ENCODE assay signal across 1 cellular context in the genomic region with DNA sequence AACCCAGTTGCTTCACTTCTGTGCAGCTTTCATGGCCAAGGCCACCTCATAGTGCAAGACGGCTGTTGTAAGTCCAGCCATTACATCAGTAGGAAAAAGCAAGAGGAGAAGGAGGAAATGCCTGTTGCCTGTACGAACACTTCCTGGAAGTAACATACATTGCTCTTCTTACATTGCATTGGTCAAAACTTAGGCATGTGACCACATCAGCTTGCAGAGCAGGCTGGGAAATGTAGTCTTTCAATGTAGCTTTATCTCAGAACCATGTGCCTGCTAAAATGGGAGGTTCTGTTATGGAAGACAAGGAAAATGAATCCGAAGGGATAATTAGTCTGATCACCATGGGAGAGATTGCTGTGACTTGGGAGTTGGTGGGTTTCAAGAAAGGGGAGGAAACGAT.
TF ChIP-seq lines count a peak whose summit lies in the region.

No MANE protein-coding gene starts in this region.

TF ChIP-seq in K562, 482 proteins besides CTCF, POLR2A, EP300 and RAD21 (continued from another document and continues in another):
- TF ChIP-seq, protein P1, sequence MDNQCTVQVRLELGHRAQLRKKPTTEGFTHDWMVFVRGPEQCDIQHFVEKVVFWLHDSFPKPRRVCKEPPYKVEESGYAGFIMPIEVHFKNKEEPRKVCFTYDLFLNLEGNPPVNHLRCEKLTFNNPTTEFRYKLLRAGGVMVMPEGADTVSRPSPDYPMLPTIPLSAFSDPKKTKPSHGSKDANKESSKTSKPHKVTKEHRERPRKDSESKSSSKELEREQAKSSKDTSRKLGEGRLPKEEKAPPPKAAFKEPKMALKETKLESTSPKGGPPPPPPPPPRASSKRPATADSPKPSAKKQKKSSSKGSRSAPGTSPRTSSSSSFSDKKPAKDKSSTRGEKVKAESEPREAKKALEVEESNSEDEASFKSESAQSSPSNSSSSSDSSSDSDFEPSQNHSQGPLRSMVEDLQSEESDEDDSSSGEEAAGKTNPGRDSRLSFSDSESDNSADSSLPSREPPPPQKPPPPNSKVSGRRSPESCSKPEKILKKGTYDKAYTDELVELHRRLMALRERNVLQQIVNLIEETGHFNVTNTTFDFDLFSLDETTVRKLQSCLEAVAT (IDR thresholded peaks at IDR 0.05), result no peak; a peak in 1 of 4 replicates
- no peak for TF ChIP-seq MTA1 (IDR thresholded peaks at IDR 0.05; ENCODE audit: borderline replicate concordance)
- TF ChIP-seq MED1 (CRISPR knock-in tag; IDR thresholded peaks at IDR 0.05; ENCODE audit: borderline replicate concordance), result no peak
- TF ChIP-seq KDM1A (IDR thresholded peaks at IDR 0.05), result no peak
- TF ChIP-seq, protein P2, sequence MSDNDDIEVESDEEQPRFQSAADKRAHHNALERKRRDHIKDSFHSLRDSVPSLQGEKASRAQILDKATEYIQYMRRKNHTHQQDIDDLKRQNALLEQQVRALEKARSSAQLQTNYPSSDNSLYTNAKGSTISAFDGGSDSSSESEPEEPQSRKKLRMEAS (CRISPR knock-in tag; IDR thresholded peaks at IDR 0.05), result 0 out of 2 replicates have a peak, but pooled peaks have one; percentile 16
- TF ChIP-seq CBX8 (IDR thresholded peaks at IDR 0.05; ENCODE audit: borderline replicate concordance, extremely low read depth, low read depth, low read length, poor library complexity, severe bottlenecking), result no peak
- no peak for TF ChIP-seq MTF1 (CRISPR knock-in tag; IDR thresholded peaks at IDR 0.05; ENCODE audit: borderline replicate concordance)
- peak; percentile 74 for TF ChIP-seq PHF20 (IDR thresholded peaks at IDR 0.05; ENCODE audit: partially characterized antibody)
- TF ChIP-seq, protein P3, sequence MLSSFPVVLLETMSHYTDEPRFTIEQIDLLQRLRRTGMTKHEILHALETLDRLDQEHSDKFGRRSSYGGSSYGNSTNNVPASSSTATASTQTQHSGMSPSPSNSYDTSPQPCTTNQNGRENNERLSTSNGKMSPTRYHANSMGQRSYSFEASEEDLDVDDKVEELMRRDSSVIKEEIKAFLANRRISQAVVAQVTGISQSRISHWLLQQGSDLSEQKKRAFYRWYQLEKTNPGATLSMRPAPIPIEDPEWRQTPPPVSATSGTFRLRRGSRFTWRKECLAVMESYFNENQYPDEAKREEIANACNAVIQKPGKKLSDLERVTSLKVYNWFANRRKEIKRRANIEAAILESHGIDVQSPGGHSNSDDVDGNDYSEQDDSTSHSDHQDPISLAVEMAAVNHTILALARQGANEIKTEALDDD (IDR thresholded peaks at IDR 0.05), result no peak
- TF ChIP-seq, protein P4, sequence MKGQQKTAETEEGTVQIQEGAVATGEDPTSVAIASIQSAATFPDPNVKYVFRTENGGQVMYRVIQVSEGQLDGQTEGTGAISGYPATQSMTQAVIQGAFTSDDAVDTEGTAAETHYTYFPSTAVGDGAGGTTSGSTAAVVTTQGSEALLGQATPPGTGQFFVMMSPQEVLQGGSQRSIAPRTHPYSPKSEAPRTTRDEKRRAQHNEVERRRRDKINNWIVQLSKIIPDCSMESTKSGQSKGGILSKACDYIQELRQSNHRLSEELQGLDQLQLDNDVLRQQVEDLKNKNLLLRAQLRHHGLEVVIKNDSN (CRISPR knock-in tag; IDR thresholded peaks at IDR 0.05), result peak; percentile 99
- TF ChIP-seq, protein P5, sequence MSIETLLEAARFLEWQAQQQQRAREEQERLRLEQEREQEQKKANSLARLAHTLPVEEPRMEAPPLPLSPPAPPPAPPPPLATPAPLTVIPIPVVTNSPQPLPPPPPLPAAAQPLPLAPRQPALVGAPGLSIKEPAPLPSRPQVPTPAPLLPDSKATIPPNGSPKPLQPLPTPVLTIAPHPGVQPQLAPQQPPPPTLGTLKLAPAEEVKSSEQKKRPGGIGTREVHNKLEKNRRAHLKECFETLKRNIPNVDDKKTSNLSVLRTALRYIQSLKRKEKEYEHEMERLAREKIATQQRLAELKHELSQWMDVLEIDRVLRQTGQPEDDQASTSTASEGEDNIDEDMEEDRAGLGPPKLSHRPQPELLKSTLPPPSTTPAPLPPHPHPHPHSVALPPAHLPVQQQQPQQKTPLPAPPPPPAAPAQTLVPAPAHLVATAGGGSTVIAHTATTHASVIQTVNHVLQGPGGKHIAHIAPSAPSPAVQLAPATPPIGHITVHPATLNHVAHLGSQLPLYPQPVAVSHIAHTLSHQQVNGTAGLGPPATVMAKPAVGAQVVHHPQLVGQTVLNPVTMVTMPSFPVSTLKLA (conservative IDR thresholded peaks at IDR 0.05), result peak in 1 of 2 experiments; percentile 76; a peak in 2 of 4 replicates
- TF ChIP-seq HDAC1 (IDR thresholded peaks at IDR 0.05), result no peak
- TF ChIP-seq, protein P6, sequence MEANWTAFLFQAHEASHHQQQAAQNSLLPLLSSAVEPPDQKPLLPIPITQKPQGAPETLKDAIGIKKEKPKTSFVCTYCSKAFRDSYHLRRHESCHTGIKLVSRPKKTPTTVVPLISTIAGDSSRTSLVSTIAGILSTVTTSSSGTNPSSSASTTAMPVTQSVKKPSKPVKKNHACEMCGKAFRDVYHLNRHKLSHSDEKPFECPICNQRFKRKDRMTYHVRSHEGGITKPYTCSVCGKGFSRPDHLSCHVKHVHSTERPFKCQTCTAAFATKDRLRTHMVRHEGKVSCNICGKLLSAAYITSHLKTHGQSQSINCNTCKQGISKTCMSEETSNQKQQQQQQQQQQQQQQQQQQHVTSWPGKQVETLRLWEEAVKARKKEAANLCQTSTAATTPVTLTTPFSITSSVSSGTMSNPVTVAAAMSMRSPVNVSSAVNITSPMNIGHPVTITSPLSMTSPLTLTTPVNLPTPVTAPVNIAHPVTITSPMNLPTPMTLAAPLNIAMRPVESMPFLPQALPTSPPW (CRISPR knock-in tag; IDR thresholded peaks at IDR 0.05), result no peak
- TF ChIP-seq CBFB (CRISPR knock-in tag; IDR thresholded peaks at IDR 0.05), result no peak
- no peak for TF ChIP-seq PRPF4 (IDR thresholded peaks at IDR 0.05; ENCODE audit: insufficient read depth, low read depth, low read length, poor library complexity, severe bottlenecking)
- no peak for TF ChIP-seq ZKSCAN3 (CRISPR knock-in tag; IDR thresholded peaks at IDR 0.05)
- TF ChIP-seq TEAD4 (IDR thresholded peaks at IDR 0.05; ENCODE audit: low read length), result peak; percentile 19; the same call in 1 of the 2 replicates
- no peak for TF ChIP-seq TEAD4 (CRISPR knock-in tag; IDR thresholded peaks at IDR 0.05; ENCODE audit: borderline replicate concordance)
- no peak for TF ChIP-seq ZNF644 (tag; IDR thresholded peaks at IDR 0.05; ENCODE audit: low read depth)
- TF ChIP-seq FOXK2 (conservative IDR thresholded peaks at IDR 0.05 in 1 of 2, IDR thresholded peaks at IDR 0.05 in 1 of 2; ENCODE audit: low read depth in 2 of 2), result peak in 1 of 2 experiments; percentile 61; a peak in 2 of 4 replicates
- peak; percentile 45; the same call in 1 of the 2 replicates for TF ChIP-seq ATF7 (IDR thresholded peaks at IDR 0.05)
- TF ChIP-seq ARNT (IDR thresholded peaks at IDR 0.05), result 0 out of 4 replicates have a peak, but pooled peaks of 1 of the 2 experiments have one; percentile 58
- TF ChIP-seq HCFC1 (IDR thresholded peaks at IDR 0.05; ENCODE audit: low read depth, low read length), result peak; percentile 95
- peak; percentile 89 to 90 for TF ChIP-seq SIX5 (IDR thresholded peaks at IDR 0.05; ENCODE audit: borderline replicate concordance in 1 of 2, insufficient read depth in 1 of 2, low read depth in 1 of 2, low read length in 2 of 2)
- TF ChIP-seq SREBF2 (CRISPR knock-in tag; IDR thresholded peaks at IDR 0.05), result no peak
- TF ChIP-seq ASH1L (IDR thresholded peaks at IDR 0.05; ENCODE audit: borderline replicate concordance, low read depth, partially characterized antibody), result peak; percentile 80
- TF ChIP-seq, protein P7, sequence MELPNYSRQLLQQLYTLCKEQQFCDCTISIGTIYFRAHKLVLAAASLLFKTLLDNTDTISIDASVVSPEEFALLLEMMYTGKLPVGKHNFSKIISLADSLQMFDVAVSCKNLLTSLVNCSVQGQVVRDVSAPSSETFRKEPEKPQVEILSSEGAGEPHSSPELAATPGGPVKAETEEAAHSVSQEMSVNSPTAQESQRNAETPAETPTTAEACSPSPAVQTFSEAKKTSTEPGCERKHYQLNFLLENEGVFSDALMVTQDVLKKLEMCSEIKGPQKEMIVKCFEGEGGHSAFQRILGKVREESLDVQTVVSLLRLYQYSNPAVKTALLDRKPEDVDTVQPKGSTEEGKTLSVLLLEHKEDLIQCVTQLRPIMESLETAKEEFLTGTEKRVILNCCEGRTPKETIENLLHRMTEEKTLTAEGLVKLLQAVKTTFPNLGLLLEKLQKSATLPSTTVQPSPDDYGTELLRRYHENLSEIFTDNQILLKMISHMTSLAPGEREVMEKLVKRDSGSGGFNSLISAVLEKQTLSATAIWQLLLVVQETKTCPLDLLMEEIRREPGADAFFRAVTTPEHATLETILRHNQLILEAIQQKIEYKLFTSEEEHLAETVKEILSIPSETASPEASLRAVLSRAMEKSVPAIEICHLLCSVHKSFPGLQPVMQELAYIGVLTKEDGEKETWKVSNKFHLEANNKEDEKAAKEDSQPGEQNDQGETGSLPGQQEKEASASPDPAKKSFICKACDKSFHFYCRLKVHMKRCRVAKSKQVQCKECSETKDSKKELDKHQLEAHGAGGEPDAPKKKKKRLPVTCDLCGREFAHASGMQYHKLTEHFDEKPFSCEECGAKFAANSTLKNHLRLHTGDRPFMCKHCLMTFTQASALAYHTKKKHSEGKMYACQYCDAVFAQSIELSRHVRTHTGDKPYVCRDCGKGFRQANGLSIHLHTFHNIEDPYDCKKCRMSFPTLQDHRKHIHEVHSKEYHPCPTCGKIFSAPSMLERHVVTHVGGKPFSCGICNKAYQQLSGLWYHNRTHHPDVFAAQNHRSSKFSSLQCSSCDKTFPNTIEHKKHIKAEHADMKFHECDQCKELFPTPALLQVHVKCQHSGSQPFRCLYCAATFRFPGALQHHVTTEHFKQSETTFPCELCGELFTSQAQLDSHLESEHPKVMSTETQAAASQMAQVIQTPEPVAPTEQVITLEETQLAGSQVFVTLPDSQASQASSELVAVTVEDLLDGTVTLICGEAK (IDR thresholded peaks at IDR 0.05), result peak; percentile 68
- TF ChIP-seq, protein P7 (CRISPR knock-in tag; IDR thresholded peaks at IDR 0.05), result no peak
- no peak for TF ChIP-seq SMAD1 (IDR thresholded peaks at IDR 0.05; ENCODE audit: low read depth, low read length, partially characterized antibody)
- TF ChIP-seq ZNF175 (CRISPR knock-in tag; IDR thresholded peaks at IDR 0.05; ENCODE audit: low read depth), result 0 out of 2 replicates have a peak, but pooled peaks have one; percentile 72
- TF ChIP-seq, protein P8, sequence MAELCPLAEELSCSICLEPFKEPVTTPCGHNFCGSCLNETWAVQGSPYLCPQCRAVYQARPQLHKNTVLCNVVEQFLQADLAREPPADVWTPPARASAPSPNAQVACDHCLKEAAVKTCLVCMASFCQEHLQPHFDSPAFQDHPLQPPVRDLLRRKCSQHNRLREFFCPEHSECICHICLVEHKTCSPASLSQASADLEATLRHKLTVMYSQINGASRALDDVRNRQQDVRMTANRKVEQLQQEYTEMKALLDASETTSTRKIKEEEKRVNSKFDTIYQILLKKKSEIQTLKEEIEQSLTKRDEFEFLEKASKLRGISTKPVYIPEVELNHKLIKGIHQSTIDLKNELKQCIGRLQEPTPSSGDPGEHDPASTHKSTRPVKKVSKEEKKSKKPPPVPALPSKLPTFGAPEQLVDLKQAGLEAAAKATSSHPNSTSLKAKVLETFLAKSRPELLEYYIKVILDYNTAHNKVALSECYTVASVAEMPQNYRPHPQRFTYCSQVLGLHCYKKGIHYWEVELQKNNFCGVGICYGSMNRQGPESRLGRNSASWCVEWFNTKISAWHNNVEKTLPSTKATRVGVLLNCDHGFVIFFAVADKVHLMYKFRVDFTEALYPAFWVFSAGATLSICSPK (IDR thresholded peaks at IDR 0.05; ENCODE audit: borderline replicate concordance), result 0 out of 2 replicates have a peak, but pooled peaks have one; percentile 38
- no peak for TF ChIP-seq MAFF (IDR thresholded peaks at IDR 0.05; ENCODE audit: low read length)
